19 cellular contexts compared by ENCODE assay signal in genomic region chr19:43739836-43740235, GRCh38. TPM values are rescaled to one million over a fixed set of nuclear protein-coding genes. Genes with fewer than 3 reads are reported as not detected.
DNase-seq lines count a peak whose midpoint lies in the region; ATAC-seq, FAIRE-seq and TF ChIP-seq lines count a peak whose summit lies in the region.
"Had no signal": no experiment of that assay in that cellular context is flagged by ENCODE, and none has a peak within 500 bp of the region (broad histone marks: within the 10 kb centered on the region; RNA-seq: fewer than 3 reads in every experiment).

No MANE protein-coding gene starts in this region.

- no peaks in the 10 kb centered on the region for H3K9me3 Mint-ChIP-seq in activated naive CD4-positive, alpha-beta T cell treated with anti-CD3 and anti-CD28 coated beads, Interleukin-2, amount 10 ng/mL, durations not matched to agents 7 days and 5 days
- H3K9me3 Mint-ChIP-seq: activated naive CD8-positive, alpha-beta T cell treated with anti-CD3 and anti-CD28 coated beads for 36 hours had no signal

- peaks cover 23% of the 10 kb centered on the region for H3K4me1 ChIP-seq in mucosa of descending colon (ENCODE audit: low read depth)
- H3K4me1 ChIP-seq in vagina = peaks cover 11% of the 10 kb centered on the region
- H3K4me1 ChIP-seq in BE2C = no peaks in the 10 kb centered on the region

- no peak for TF ChIP-seq CTCF in bronchial epithelial cell (IDR thresholded peaks at IDR 0.05; ENCODE audit: insufficient read depth, low read length, severe bottlenecking)
- TF ChIP-seq CTCF in mucosa of descending colon (IDR thresholded peaks at IDR 0.05) = no peak
- TF ChIP-seq CTCF in vagina (IDR thresholded peaks at IDR 0.05) = no peak
- no peak for TF ChIP-seq CTCF in BE2C (IDR thresholded peaks at IDR 0.05; ENCODE audit: low read depth, low read length)

- peak overlapping the region; percentile 83 for H3K27ac Mint-ChIP-seq in activated naive CD4-positive, alpha-beta T cell treated with anti-CD3 and anti-CD28 coated beads, Interleukin-2, amount 10 ng/mL, durations not matched to agents 7 days and 5 days
- H3K27ac Mint-ChIP-seq: activated CD4-positive, alpha-beta T cell treated with anti-CD3 and anti-CD28 coated beads for 36 hours; activated naive CD8-positive, alpha-beta T cell treated with anti-CD3 and anti-CD28 coated beads for 36 hours had no signal

- peak; percentile 66 for FAIRE-seq in bronchial epithelial cell (lab: Jason Lieb, UNC)
- FAIRE-seq: endometrium had no signal

- H3K9me3 ChIP-seq in mucosa of descending colon (no peaks in the 10 kb centered on the region), vagina (no peaks in the 10 kb centered on the region), BE2C (no peaks in the 10 kb centered on the region)

- no peaks in the 10 kb centered on the region for H3K27me3 ChIP-seq in bronchial epithelial cell (ENCODE audit: control insufficient read depth, insufficient read depth, low read length)
- no peaks in the 10 kb centered on the region for H3K27me3 ChIP-seq in vagina
- no peaks in the 10 kb centered on the region for H3K27me3 ChIP-seq in BE2C
- H3K27me3 ChIP-seq: cardiac muscle cell had no signal

- peak; percentile 90 for ATAC-seq in mucosa of descending colon
- no peak for ATAC-seq in HG02610 (IDR thresholded peaks at IDR 0.05; ENCODE audit: unreplicated experiment)
- ATAC-seq in HG03095 (IDR thresholded peaks at IDR 0.05; ENCODE audit: unreplicated experiment) = no peak
- ATAC-seq: activated CD4-positive, alpha-beta T cell treated with anti-CD3 and anti-CD28 coated beads for 36 hours had no signal

- peaks cover 67% of the 10 kb centered on the region for H3K36me3 Mint-ChIP-seq in activated naive CD4-positive, alpha-beta T cell treated with anti-CD3 and anti-CD28 coated beads, Interleukin-2, amount 10 ng/mL, durations not matched to agents 7 days and 5 days

- H3K4me3 ChIP-seq in bronchial epithelial cell (ENCODE audit: low read depth, low read length) = no peak overlapping the region
- no peak overlapping the region for H3K4me3 ChIP-seq in mucosa of descending colon
- H3K4me3 ChIP-seq in vagina = no peak overlapping the region
- no peak overlapping the region for H3K4me3 ChIP-seq in BE2C (ENCODE audit: low read depth, low read length)
- H3K4me3 ChIP-seq: cardiac muscle cell had no signal

- peak overlapping the region; percentile 53 for H3K27ac ChIP-seq in vagina
- H3K27ac ChIP-seq: cardiac muscle cell had no signal

- no peak for DNase-seq in activated naive CD4-positive, alpha-beta T cell treated with anti-CD3 and anti-CD28 coated beads, Interleukin-2, amount 10 ng/mL, durations not matched to agents 7 days and 5 days
- no peak for DNase-seq in activated naive CD4-positive, alpha-beta T cell (lab: John Stamatoyannopoulos, UW)
- DNase-seq in bronchial epithelial cell (ENCODE audit: low read depth) = peak; percentile 55
- DNase-seq in mucosa of descending colon = peak; percentile 85 to 87 (median 87)
- no peak for DNase-seq in vagina (ENCODE audit: extremely low spot score in 2 of 2)
- DNase-seq in BE2C = no peak
- DNase-seq: ACHN; activated CD4-positive, alpha-beta T cell treated with anti-CD3 and anti-CD28 coated beads for 36 hours; activated naive CD8-positive, alpha-beta T cell treated with anti-CD3 and anti-CD28 coated beads for 36 hours; activated T-cell treated with anti-CD3 and anti-CD28 coated beads, Interleukin-2, amount 50 U/mL, for 1 hour; GF-D8; NCI-H2081 treated with DMSO at 0.1 percent for 48 hours; stimulated activated CD4-positive, alpha-beta T cell treated with anti-CD3 and anti-CD28 coated beads, Interleukin-15, amount 100 ng/mL, for 24 hours had no signal

- H3K4me1 Mint-ChIP-seq in activated naive CD4-positive, alpha-beta T cell treated with anti-CD3 and anti-CD28 coated beads, Interleukin-2, amount 10 ng/mL, durations not matched to agents 7 days and 5 days = peaks cover 23% of the 10 kb centered on the region
- H3K4me1 Mint-ChIP-seq: activated CD4-positive, alpha-beta T cell treated with anti-CD3 and anti-CD28 coated beads for 36 hours; activated naive CD8-positive, alpha-beta T cell treated with anti-CD3 and anti-CD28 coated beads for 36 hours had no signal

- CTCF ChIA-PET in activated naive CD4-positive, alpha-beta T cell treated with anti-CD3 and anti-CD28 coated beads, Interleukin-2, amount 10 ng/mL, durations not matched to agents 7 days and 5 days (lab: Charles Lee) = no interaction called here

- TF ChIP-seq POLR2A in vagina (IDR thresholded peaks at IDR 0.05) = no peak

- H3K27me3 Mint-ChIP-seq in activated naive CD4-positive, alpha-beta T cell treated with anti-CD3 and anti-CD28 coated beads, Interleukin-2, amount 10 ng/mL, durations not matched to agents 7 days and 5 days = no peaks in the 10 kb centered on the region
- H3K27me3 Mint-ChIP-seq: activated CD4-positive, alpha-beta T cell treated with anti-CD3 and anti-CD28 coated beads for 36 hours; activated naive CD8-positive, alpha-beta T cell treated with anti-CD3 and anti-CD28 coated beads for 36 hours had no signal

- intact Hi-C loops in mucosa of descending colon (cut with DNase I, micrococcal nuclease) = no loop called here
- intact Hi-C loops in vagina (cut with DNase I) = no loop called here

- peaks cover 16% of the 10 kb centered on the region for H3K36me3 ChIP-seq in bronchial epithelial cell (ENCODE audit: control insufficient read depth, insufficient read depth, low read length)
- peaks cover 5% of the 10 kb centered on the region for H3K36me3 ChIP-seq in mucosa of descending colon (ENCODE audit: low read depth)
- peaks cover 0 to 76% of the 10 kb centered on the region in 2 donors for H3K36me3 ChIP-seq in vagina
- H3K36me3 ChIP-seq in BE2C = peaks cover 65% of the 10 kb centered on the region

- H3K4me3 Mint-ChIP-seq in activated naive CD4-positive, alpha-beta T cell treated with anti-CD3 and anti-CD28 coated beads, Interleukin-2, amount 10 ng/mL, durations not matched to agents 7 days and 5 days = no peak overlapping the region
- H3K4me3 Mint-ChIP-seq: activated CD4-positive, alpha-beta T cell treated with anti-CD3 and anti-CD28 coated beads for 36 hours; activated naive CD8-positive, alpha-beta T cell treated with anti-CD3 and anti-CD28 coated beads for 36 hours had no signal

RNA-seq across cellular contexts. Expression of gene SMG9, which starts 14.9 kb away (rescaled TPM):
- 4.0 and 4.7 TPM in 2 replicates for total RNA-seq in bronchial epithelial cell
- total RNA-seq in mucosa of descending colon = 10 to 100 TPM; 32.2 to 41.4 (median 34.7) TPM
- total RNA-seq in vagina = 56.5 TPM
- polyA plus RNA-seq in BE2C (2012; ENCODE audit: insufficient read depth, insufficient read length, low read depth) = 22.4 TPM

RNA-seq across cellular contexts. Expression of gene IRGC, which starts 24.0 kb away (rescaled TPM):
- not detected in 2 replicates for total RNA-seq in bronchial epithelial cell
- total RNA-seq in mucosa of descending colon = not detected
- total RNA-seq in vagina = not detected
- polyA plus RNA-seq in BE2C (2012; ENCODE audit: insufficient read depth, insufficient read length, low read depth) = not detected
- total RNA-seq: activated CD4-positive, alpha-beta T cell treated with anti-CD3 and anti-CD28 coated beads for 36 hours; activated naive CD8-positive, alpha-beta T cell treated with anti-CD3 and anti-CD28 coated beads for 36 hours; cardiac muscle cell; glomerular endothelial cell; HT1080 had no signal
- polyA plus RNA-seq: cardiac muscle cell had no signal

RNA-seq across cellular contexts. Expression of gene KCNN4, which starts 40.9 kb away (rescaled TPM):
- total RNA-seq in bronchial epithelial cell (0.26 and 9.7 TPM in 2 replicates), mucosa of descending colon (10 to 100 TPM; 14.9 to 36.2 (median 36.1) TPM), vagina (16.2 TPM)
- polyA plus RNA-seq in BE2C (2012; ENCODE audit: insufficient read depth, insufficient read length, low read depth) = 0.66 TPM
- polyA plus RNA-seq: cardiac muscle cell had no signal

Comparison
In these comparisons a context has a peak if more than half of its experiments do, and no peak if none do; other contexts are left out.
1. DNase-seq: peak in bronchial epithelial cell (single experiment) and mucosa of descending colon (3 of 3); none in activated naive CD4-positive, alpha-beta T cell treated with anti-CD3 and anti-CD28 coated beads, Interleukin-2, amount 10 ng/mL, durations not matched to agents 7 days and 5 days (single experiment), activated naive CD4-positive, alpha-beta T cell (0 of 4), vagina (0 of 2) and BE2C (single experiment).